In genomic region chr10:122499491-122499941, GRCh38 we compare ENCODE assay signal across 15 cellular contexts. TPM values are rescaled to one million over a fixed set of nuclear protein-coding genes. Genes with fewer than 3 reads are reported as not detected.
DNase-seq lines count a peak whose midpoint lies in the region; ATAC-seq and TF ChIP-seq lines count a peak whose summit lies in the region.
"Had no signal": no experiment of that assay in that cellular context is flagged by ENCODE, and none has a peak within 500 bp of the region (broad histone marks: within the 10 kb centered on the region; RNA-seq: fewer than 3 reads in every experiment).

No MANE protein-coding gene starts in this region.

- H3K36me3 ChIP-seq in sigmoid colon (peaks cover 0 to 12% (median 0%) of the 10 kb centered on the region in 4 donors), PC-3 (ENCODE audit: low read depth, low read length) (no peaks in the 10 kb centered on the region)
- H3K36me3 ChIP-seq: thyroid gland had no signal

- POLR2A ChIA-PET in PC-3 (lab: Charles Lee; ENCODE audit: unreplicated experiment), result no interaction called here

- no peak overlapping the region for H3K9ac ChIP-seq in PC-3 (ENCODE audit: low read length)

- ATAC-seq in left ventricle myocardium superior, result peak; percentile 68
- ATAC-seq in HG02885 (IDR thresholded peaks at IDR 0.05; ENCODE audit: poor library complexity, unreplicated experiment), result no peak
- ATAC-seq in PC-3, result no peak
- ATAC-seq: effector memory CD8-positive, alpha-beta T cell; T-helper 17 cell had no signal

- peak in 1 of 4 donors; percentile 32 for TF ChIP-seq EP300 in sigmoid colon (IDR thresholded peaks at IDR 0.05)

- no peaks in the 10 kb centered on the region for H3K79me2 ChIP-seq in PC-3 (ENCODE audit: low read length)

- H3K9me3 ChIP-seq in sigmoid colon (no peaks in the 10 kb centered on the region), PC-3 (ENCODE audit: low read length) (no peaks in the 10 kb centered on the region)
- H3K9me3 ChIP-seq: thyroid gland had no signal

- no peak for TF ChIP-seq POLR2A in sigmoid colon (IDR thresholded peaks at IDR 0.05)

- H3K27me3 ChIP-seq in sigmoid colon (no peaks in the 10 kb centered on the region), PC-3 (ENCODE audit: low read length) (no peaks in the 10 kb centered on the region)
- H3K27me3 ChIP-seq: thyroid gland had no signal

- BruUV-seq in PC-3 (replicated peaks; lab: Mats Ljungman, UMichigan), result no TSS peak

- no peak overlapping the region for H3K4me3 ChIP-seq in sigmoid colon
- no peak overlapping the region for H3K4me3 ChIP-seq in PC-3 (ENCODE audit: low read length)
- H3K4me3 ChIP-seq: thyroid gland had no signal

- no peak overlapping the region for H3K4me2 ChIP-seq in PC-3 (ENCODE audit: low read length)

- H3F3A ChIP-seq in PC-3 (ENCODE audit: low read length, unreplicated experiment), result no peaks in the 10 kb centered on the region

- H2AFZ ChIP-seq in PC-3 (ENCODE audit: low read length), result no peak overlapping the region

- H4K20me1 ChIP-seq in PC-3 (ENCODE audit: low read length), result no peaks in the 10 kb centered on the region

- H3K27ac ChIP-seq in caudate nucleus (ENCODE audit: low read depth, low read length) (peak overlapping the region; percentile 80), sigmoid colon (peak overlapping the region; percentile 49 to 85 (median 80)), PC-3 (ENCODE audit: low read length) (no peak overlapping the region)

- TF ChIP-seq CTCF in sigmoid colon (IDR thresholded peaks at IDR 0.05) (no peak), PC-3 (conservative IDR thresholded peaks at IDR 0.05; ENCODE audit: low read depth, low read length) (no peak)

- intact Hi-C loops in left ventricle myocardium superior (cut with micrococcal nuclease) (no loop called here), sigmoid colon (cut with DNase I) (no loop called here), PC-3 (cut with micrococcal nuclease) (no loop called here)

- H3K9me2 ChIP-seq in PC-3 (replicated peaks; ENCODE audit: low read length), result no peaks in the 10 kb centered on the region

- CTCF ChIA-PET in PC-3 (lab: Charles Lee), result no interaction called here

- WGBS in sigmoid colon, 2 donors, result 35 to 48% methylated on average over 5 of the region's 5 CpGs

- H3K4me1 ChIP-seq in sigmoid colon (peaks cover 0 to 54% (median 52%) of the 10 kb centered on the region in 4 donors), PC-3 (ENCODE audit: insufficient read depth, low read length) (peaks cover 21% of the 10 kb centered on the region)

- peak; percentile 81 for DNase-seq in AG20443 (ENCODE audit: low spot score)
- peak in 18 of 61 donors; percentile 16 to 59 (median 30) for DNase-seq in caudate nucleus (lab: John Stamatoyannopoulos, UW)
- DNase-seq in left ventricle myocardium superior, result no peak
- peak; percentile 83 for DNase-seq in sigmoid colon
- DNase-seq in NCI-H1930 (lab: John Stamatoyannopoulos, UW), result no peak
- DNase-seq in PC-3, result no peak
- no peak for DNase-seq in NCI-H2227 (lab: John Stamatoyannopoulos, UW; ENCODE audit: unreplicated experiment)
- DNase-seq: activated CD4-positive, alpha-beta memory T cell treated with anti-CD3 and anti-CD28 coated beads for 36 hours; activated naive CD4-positive, alpha-beta T cell treated with anti-CD3 and anti-CD28 coated beads, Interleukin-2, amount 10 ng/mL, durations not matched to agents 7 days and 5 days; CD4-positive, CD25-positive, alpha-beta regulatory T cell; effector memory CD8-positive, alpha-beta T cell; NCI-H2029 treated with DMSO at 0.1 percent for 48 hours; T-helper 17 cell had no signal

RNA-seq across cellular contexts. Expression of gene HTRA1, which starts 38.2 kb away (rescaled TPM):
- total RNA-seq in left ventricle myocardium superior (46.6 TPM), sigmoid colon (100 to 1,000 TPM; 119 to 162 (median 127) TPM), PC-3 (2014; rRNA removed) (18.6 and 21.3 TPM in 2 replicates)
- polyA plus RNA-seq in sigmoid colon, result 10 to 100 TPM; 22.7 to 43.8 (median 36.0) TPM
- total RNA-seq: activated CD4-positive, alpha-beta memory T cell treated with anti-CD3 and anti-CD28 coated beads for 36 hours; CD4-positive, CD25-positive, alpha-beta regulatory T cell had no signal
- polyA plus RNA-seq: CD4-positive, CD25-positive, alpha-beta regulatory T cell had no signal

RNA-seq across cellular contexts. Expression of gene ARMS2, which starts 45.1 kb away (rescaled TPM):
- total RNA-seq in left ventricle myocardium superior, result not detected
- total RNA-seq in sigmoid colon, result 1 to 10 TPM in 1 of 4 donors, not detected in 3; 1.1 TPM
- not detected for polyA plus RNA-seq in sigmoid colon
- total RNA-seq in PC-3 (2014; rRNA removed), result not detected in 2 replicates
- total RNA-seq: activated CD4-positive, alpha-beta memory T cell treated with anti-CD3 and anti-CD28 coated beads for 36 hours; CD4-positive, CD25-positive, alpha-beta regulatory T cell; T-helper 17 cell; thyroid gland had no signal
- polyA plus RNA-seq: CD4-positive, CD25-positive, alpha-beta regulatory T cell had no signal

Comparison
In these comparisons a context has a peak if more than half of its experiments do, and no peak if none do; other contexts are left out.
1. DNase-seq: peak in AG20443 (single experiment) and sigmoid colon (single experiment); none in left ventricle myocardium superior (single experiment), NCI-H1930 (0 of 2), PC-3 (single experiment) and NCI-H2227 (single experiment).